1 cellular context compared by ENCODE assay signal in the genomic region with DNA sequence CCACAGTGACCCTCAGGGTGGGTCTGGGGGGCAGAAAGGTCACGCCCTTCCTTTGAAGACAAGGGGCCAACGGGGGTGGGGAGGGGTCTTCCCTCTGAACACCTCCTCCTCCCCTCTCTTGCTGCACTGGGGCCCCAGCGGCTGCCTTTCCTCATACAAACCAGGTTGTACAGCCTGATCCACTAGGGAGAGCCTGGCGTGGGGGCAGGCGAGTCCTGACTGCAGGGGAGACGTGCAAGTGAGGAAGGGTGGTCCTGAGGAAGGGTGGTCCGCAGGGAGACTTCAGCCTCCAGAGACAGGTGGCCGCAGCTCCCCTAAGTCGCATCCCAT.
TF ChIP-seq lines count a peak whose summit lies in the region.

No MANE protein-coding gene starts in this region.

TF ChIP-seq in H1, 55 proteins besides CTCF, POLR2A, EP300 and RAD21:
- TF ChIP-seq TAF1 (IDR thresholded peaks at IDR 0.05; ENCODE audit: low read depth, low read length) (no peak), HDAC2 (IDR thresholded peaks at IDR 0.05; ENCODE audit: borderline replicate concordance in 1 of 2, low read depth in 2 of 2, low read length in 2 of 2) (no peak), SIRT6 (IDR thresholded peaks at IDR 0.05; ENCODE audit: low read length) (no peak), RNF2 (IDR thresholded peaks at IDR 0.05; ENCODE audit: borderline replicate concordance, low read depth, low read length, missing control alignments, poor library complexity, severe bottlenecking) (no peak), HDAC6 (IDR thresholded peaks at IDR 0.05; ENCODE audit: low read depth, low read length) (no peak)
